1 cellular context compared by ENCODE assay signal in the genomic region with DNA sequence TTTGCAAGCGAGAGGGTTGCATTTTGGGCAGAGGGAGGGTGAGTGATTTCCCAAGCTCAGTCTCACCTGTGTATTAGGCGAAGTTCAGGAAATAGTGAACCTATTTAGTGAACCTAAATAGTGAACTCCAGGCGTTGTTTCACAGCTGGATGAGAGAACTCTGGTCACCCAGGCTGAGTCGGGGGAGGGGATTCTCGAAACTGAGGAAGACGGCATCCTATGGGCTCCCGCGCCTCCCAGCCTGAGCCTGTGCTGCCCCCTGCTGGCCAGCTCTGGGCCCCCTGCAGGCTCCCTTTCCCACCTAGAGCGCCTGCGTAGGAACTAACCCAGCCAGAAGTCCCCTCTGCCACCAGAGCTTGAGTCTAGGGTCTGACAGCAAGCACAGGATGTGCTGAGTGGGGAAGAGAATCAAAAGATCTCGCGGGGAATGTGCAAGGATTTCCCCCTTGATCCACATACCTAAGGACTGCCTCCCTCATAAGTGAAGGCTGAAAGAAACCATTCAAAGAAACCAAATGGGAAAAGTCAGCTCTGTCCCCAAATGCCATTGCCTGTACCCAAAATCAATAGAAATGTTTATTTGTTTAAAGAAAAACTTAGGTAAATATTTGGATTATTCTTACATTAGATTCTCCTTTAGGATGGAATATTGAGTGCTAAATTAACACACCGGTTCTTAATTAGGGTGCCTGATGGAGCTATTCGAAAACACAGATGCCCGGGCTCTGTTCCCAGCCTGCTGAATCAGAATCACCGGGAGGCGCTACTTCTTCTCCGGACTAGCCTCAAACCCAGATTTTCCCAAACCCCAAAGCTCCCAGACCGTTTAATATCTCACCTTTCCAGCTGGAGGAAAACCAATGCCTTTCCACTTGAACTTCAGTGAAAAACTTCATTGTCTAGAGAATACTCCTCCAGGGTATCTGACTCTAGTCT.
TF ChIP-seq lines count a peak whose summit lies in the region.

No MANE protein-coding gene starts in this region.

TF ChIP-seq in IMR-90, 13 proteins besides CTCF, POLR2A, EP300 and RAD21:
- TF ChIP-seq, protein P1, sequence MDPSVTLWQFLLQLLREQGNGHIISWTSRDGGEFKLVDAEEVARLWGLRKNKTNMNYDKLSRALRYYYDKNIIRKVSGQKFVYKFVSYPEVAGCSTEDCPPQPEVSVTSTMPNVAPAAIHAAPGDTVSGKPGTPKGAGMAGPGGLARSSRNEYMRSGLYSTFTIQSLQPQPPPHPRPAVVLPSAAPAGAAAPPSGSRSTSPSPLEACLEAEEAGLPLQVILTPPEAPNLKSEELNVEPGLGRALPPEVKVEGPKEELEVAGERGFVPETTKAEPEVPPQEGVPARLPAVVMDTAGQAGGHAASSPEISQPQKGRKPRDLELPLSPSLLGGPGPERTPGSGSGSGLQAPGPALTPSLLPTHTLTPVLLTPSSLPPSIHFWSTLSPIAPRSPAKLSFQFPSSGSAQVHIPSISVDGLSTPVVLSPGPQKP (IDR thresholded peaks at IDR 0.05; ENCODE audit: borderline replicate concordance, low read depth, low read length), result no peak
- TF ChIP-seq, protein P2, sequence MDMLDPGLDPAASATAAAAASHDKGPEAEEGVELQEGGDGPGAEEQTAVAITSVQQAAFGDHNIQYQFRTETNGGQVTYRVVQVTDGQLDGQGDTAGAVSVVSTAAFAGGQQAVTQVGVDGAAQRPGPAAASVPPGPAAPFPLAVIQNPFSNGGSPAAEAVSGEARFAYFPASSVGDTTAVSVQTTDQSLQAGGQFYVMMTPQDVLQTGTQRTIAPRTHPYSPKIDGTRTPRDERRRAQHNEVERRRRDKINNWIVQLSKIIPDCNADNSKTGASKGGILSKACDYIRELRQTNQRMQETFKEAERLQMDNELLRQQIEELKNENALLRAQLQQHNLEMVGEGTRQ (IDR thresholded peaks at IDR 0.05; ENCODE audit: low read depth, low read length), result no peak
- TF ChIP-seq MXI1 (IDR thresholded peaks at IDR 0.05; ENCODE audit: borderline replicate concordance, low read depth, low read length) (no peak), BHLHE40 (IDR thresholded peaks at IDR 0.05; ENCODE audit: low read depth, low read length) (no peak), FOS (IDR thresholded peaks at IDR 0.05; ENCODE audit: low read depth, low read length) (no peak), CEBPB (IDR thresholded peaks at IDR 0.05; ENCODE audit: low read depth, low read length) (no peak), MAFK (IDR thresholded peaks at IDR 0.05; ENCODE audit: low read depth, low read length) (no peak), MAZ (IDR thresholded peaks at IDR 0.05; ENCODE audit: borderline replicate concordance, low read depth, low read length) (peak; percentile 23; the same call in 1 of the 2 replicates), NFE2L2 (IDR thresholded peaks at IDR 0.05; ENCODE audit: low read depth, low read length) (no peak), RCOR1 (IDR thresholded peaks at IDR 0.05; ENCODE audit: insufficient replicate concordance, low read length) (no peak), CHD1 (IDR thresholded peaks at IDR 0.05; ENCODE audit: low read depth, low read length) (no peak), RFX5 (IDR thresholded peaks at IDR 0.05; ENCODE audit: low read depth, low read length) (no peak), SMC3 (IDR thresholded peaks at IDR 0.05; ENCODE audit: low read depth, low read length) (peak; percentile 43; the same call in 1 of the 2 replicates)
